ENCODE assay signal across 10 cellular contexts in the genomic region with DNA sequence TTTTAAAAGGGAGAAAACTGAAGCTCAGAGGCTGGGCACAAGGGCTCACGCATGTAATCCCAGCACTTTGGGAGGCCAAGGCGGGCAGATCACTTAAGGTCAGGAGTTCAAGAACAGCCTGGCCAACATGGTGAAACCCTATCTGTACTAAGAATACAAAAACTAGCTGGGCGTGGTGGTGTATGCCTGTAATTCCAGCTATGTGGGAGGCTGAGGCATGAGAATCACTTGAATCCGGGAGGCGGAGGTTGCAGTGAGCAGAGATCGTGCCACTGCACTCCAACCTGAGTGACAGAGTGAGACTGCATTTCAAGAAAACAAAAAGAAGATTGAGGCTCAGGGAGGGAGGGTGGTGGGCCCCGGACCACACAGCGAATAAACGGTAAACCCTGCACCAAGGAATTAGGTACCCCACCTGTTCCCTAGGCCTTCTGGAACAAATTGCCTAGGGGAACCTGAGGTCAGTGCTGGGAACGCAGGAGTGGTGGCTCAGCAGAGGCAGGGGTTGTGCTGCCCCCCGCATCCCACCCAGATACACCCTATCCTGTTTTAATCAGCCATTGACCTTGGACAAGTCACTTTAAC. TPM values are rescaled to one million over a fixed set of nuclear protein-coding genes. Genes with fewer than 3 reads are reported as not detected.
DNase-seq lines count a peak whose midpoint lies in the region; ATAC-seq and TF ChIP-seq lines count a peak whose summit lies in the region.
"Not testable (repeated sequence)": the region's sequence is repeated elsewhere in the genome, so short reads cannot be mapped to it uniquely, and the experiment has no call there.
"Had no signal": no experiment of that assay in that cellular context is flagged by ENCODE, and none has a peak within 500 bp of the region (broad histone marks: within the 10 kb centered on the region; RNA-seq: fewer than 3 reads in every experiment).

No MANE protein-coding gene starts in this region.

- not testable (repeated sequence) for H3K36me3 ChIP-seq in BLaER1; HEK293 (ENCODE audit: control insufficient read depth in 2 of 2, insufficient read depth in 1 of 2, low read length in 2 of 2); Karpas-422 (ENCODE audit: insufficient read depth, low read length); SU-DHL-6 (ENCODE audit: low read length); iPS-20b (ENCODE audit: insufficient read depth, low read depth, low read length)

- POLR2A ChIA-PET in HEK293 (lab: Yijun Ruan, JAX): not testable (repeated sequence)

- not testable (repeated sequence) for H3K9me3 Mint-ChIP-seq in nephron progenitor cell; stimulated activated memory B cell treated with anti-CD40 and anti-IgM and Interleukin-4, amounts not matched to agents 10 μg/mL and 1 μg/mL and 100 μg/mL, for 72 hours

- not testable (repeated sequence) for H3K79me2 ChIP-seq in Karpas-422 (ENCODE audit: low read length); SU-DHL-6 (ENCODE audit: insufficient read depth, low read length)

- H3K9me3 ChIP-seq in BLaER1; HEK293 (ENCODE audit: control insufficient read depth, insufficient read depth, low read depth, low read length); Karpas-422 (ENCODE audit: low read length); SU-DHL-6 (ENCODE audit: insufficient read depth, low read length); iPS-20b (ENCODE audit: insufficient read depth, low read depth, low read length): not testable (repeated sequence)

- H4K20me1 ChIP-seq in BLaER1; Karpas-422 (ENCODE audit: insufficient read depth, low read depth, low read length); SU-DHL-6 (ENCODE audit: low read depth, low read length): not testable (repeated sequence)

- H3K4me2 ChIP-seq in BLaER1: peak overlapping the region; percentile 71
- H3K4me2 ChIP-seq in Karpas-422 (ENCODE audit: low read depth, low read length, poor library complexity, severe bottlenecking): peak overlapping the region; percentile 68
- H3K4me2 ChIP-seq in SU-DHL-6 (ENCODE audit: low read depth, low read length, poor library complexity, severe bottlenecking): peak overlapping the region; percentile 65

- not testable (repeated sequence) for H3K27ac ChIP-seq in BLaER1; HEK293 (ENCODE audit: extremely low read depth, low read depth, low read length)
- peak overlapping the region; percentile 98 for H3K27ac ChIP-seq in Karpas-422 (ENCODE audit: low read length)
- peak overlapping the region; percentile 98 for H3K27ac ChIP-seq in SU-DHL-6 (ENCODE audit: low read depth, low read length)
- peak overlapping the region; percentile 38 for H3K27ac ChIP-seq in iPS-20b (ENCODE audit: low read length)

- H3K36me3 Mint-ChIP-seq in nephron progenitor cell (ENCODE audit: low read depth); stimulated activated memory B cell treated with anti-CD40 and anti-IgM and Interleukin-4, amounts not matched to agents 10 μg/mL and 1 μg/mL and 100 μg/mL, for 72 hours: not testable (repeated sequence)

- H3K9ac ChIP-seq in BLaER1: not testable (repeated sequence)
- H3K9ac ChIP-seq in Karpas-422 (ENCODE audit: low read length) (peak overlapping the region; percentile 58), SU-DHL-6 (ENCODE audit: low read length) (peak overlapping the region; percentile 46), iPS-20b (ENCODE audit: low read depth, low read length) (peak overlapping the region; percentile 67; the same call in 1 of the 2 replicates)

- H3K4me1 ChIP-seq in BLaER1 (peaks cover 66% of the 10 kb centered on the region), Karpas-422 (ENCODE audit: low read length) (peaks cover 99% of the 10 kb centered on the region), iPS-20b (ENCODE audit: insufficient read depth, low read length) (peaks cover 39% of the 10 kb centered on the region)
- not testable (repeated sequence) for H3K4me1 ChIP-seq in HEK293 (ENCODE audit: control insufficient read depth, insufficient read depth, low read length)

- H3K27ac Mint-ChIP-seq in nephron progenitor cell: peak overlapping the region; percentile 92
- peak overlapping the region; percentile 87 for H3K27ac Mint-ChIP-seq in stimulated activated memory B cell treated with anti-CD40 and anti-IgM and Interleukin-4, amounts not matched to agents 10 μg/mL and 1 μg/mL and 100 μg/mL, for 72 hours

- H3K4me3 ChIP-seq in BLaER1; HEK293 (ENCODE audit: low read depth, low read length); iPS-20b (ENCODE audit: low read length): not testable (repeated sequence)
- H3K4me3 ChIP-seq in Karpas-422 (ENCODE audit: low read length) (peak overlapping the region; percentile 37), SU-DHL-6 (ENCODE audit: insufficient read depth, low read length, poor library complexity, severe bottlenecking) (peak overlapping the region; percentile 14)

- H3K4me1 Mint-ChIP-seq in nephron progenitor cell: peaks cover 53% of the 10 kb centered on the region
- peaks cover 89% of the 10 kb centered on the region for H3K4me1 Mint-ChIP-seq in stimulated activated memory B cell treated with anti-CD40 and anti-IgM and Interleukin-4, amounts not matched to agents 10 μg/mL and 1 μg/mL and 100 μg/mL, for 72 hours

- H3K27me3 ChIP-seq in BLaER1; Karpas-422 (ENCODE audit: low read length); SU-DHL-6 (ENCODE audit: low read length); iPS-20b (ENCODE audit: insufficient read depth, low read length): not testable (repeated sequence)

- H3F3A ChIP-seq in SU-DHL-6 (ENCODE audit: insufficient read depth): peaks cover 55% of the 10 kb centered on the region

- DNase-seq in Karpas-422, nephron progenitor cell: not testable (repeated sequence)

- not testable (repeated sequence) for TF ChIP-seq CTCF in HEK293 (tag by site-specific recombination; IDR thresholded peaks at IDR 0.05); SU-DHL-6 (IDR thresholded peaks at IDR 0.05; ENCODE audit: insufficient read depth, low read length, poor library complexity, severe bottlenecking); nephron progenitor cell (IDR thresholded peaks at IDR 0.05)

- H2AFZ ChIP-seq in Karpas-422 (ENCODE audit: low read length); SU-DHL-6 (ENCODE audit: low read depth, low read length, severe bottlenecking): not testable (repeated sequence)

- not testable (repeated sequence) for H3K27me3 Mint-ChIP-seq in nephron progenitor cell (ENCODE audit: low read depth, poor library complexity); stimulated activated memory B cell treated with anti-CD40 and anti-IgM and Interleukin-4, amounts not matched to agents 10 μg/mL and 1 μg/mL and 100 μg/mL, for 72 hours

- CTCF ChIA-PET in HEK293 (lab: Yijun Ruan, JAX): not testable (repeated sequence)

- H3K4me3 Mint-ChIP-seq in nephron progenitor cell: peak overlapping the region; percentile 7
- H3K4me3 Mint-ChIP-seq in stimulated activated memory B cell treated with anti-CD40 and anti-IgM and Interleukin-4, amounts not matched to agents 10 μg/mL and 1 μg/mL and 100 μg/mL, for 72 hours: peak overlapping the region; percentile 57

- not testable (repeated sequence) for H3K9me2 ChIP-seq in Karpas-422 (replicated peaks; ENCODE audit: insufficient read depth, low read length); SU-DHL-6 (replicated peaks; ENCODE audit: insufficient read depth, low read length)

- ATAC-seq in stimulated activated memory B cell treated with anti-CD40 and anti-IgM and Interleukin-4, amounts not matched to agents 10 μg/mL and 1 μg/mL and 100 μg/mL, for 72 hours: not testable (repeated sequence)

TF ChIP-seq in HEK293, 187 proteins besides CTCF, POLR2A, EP300 and RAD21:
- TF ChIP-seq, protein P1, sequence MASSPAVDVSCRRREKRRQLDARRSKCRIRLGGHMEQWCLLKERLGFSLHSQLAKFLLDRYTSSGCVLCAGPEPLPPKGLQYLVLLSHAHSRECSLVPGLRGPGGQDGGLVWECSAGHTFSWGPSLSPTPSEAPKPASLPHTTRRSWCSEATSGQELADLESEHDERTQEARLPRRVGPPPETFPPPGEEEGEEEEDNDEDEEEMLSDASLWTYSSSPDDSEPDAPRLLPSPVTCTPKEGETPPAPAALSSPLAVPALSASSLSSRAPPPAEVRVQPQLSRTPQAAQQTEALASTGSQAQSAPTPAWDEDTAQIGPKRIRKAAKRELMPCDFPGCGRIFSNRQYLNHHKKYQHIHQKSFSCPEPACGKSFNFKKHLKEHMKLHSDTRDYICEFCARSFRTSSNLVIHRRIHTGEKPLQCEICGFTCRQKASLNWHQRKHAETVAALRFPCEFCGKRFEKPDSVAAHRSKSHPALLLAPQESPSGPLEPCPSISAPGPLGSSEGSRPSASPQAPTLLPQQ (tag by site-specific recombination; IDR thresholded peaks at IDR 0.05): peak; percentile 43; the same call in 1 of the 2 replicates
- TF ChIP-seq EGR2 (tag by site-specific recombination; IDR thresholded peaks at IDR 0.05; ENCODE audit: low read depth) (peak; percentile 27; the same call in 1 of the 2 replicates), ZFP69B (tag by site-specific recombination; IDR thresholded peaks at IDR 0.05) (0 out of 2 replicates have a peak, but pooled peaks have one; percentile 26)

RNA-seq across cellular contexts. Expression of a gene that starts 10.4 kb away (rescaled TPM):
- total RNA-seq in Karpas-422 (2014; rRNA removed; shearing (Covaris generic); ENCODE audit: low replicate concordance): 0.36 TPM in 1 of 2 replicates, not detected in the other
- total RNA-seq: CD4-positive, alpha-beta memory T cell; GM23248; HT1080 had no signal
